In genomic region chr9:113915817-113916474, GRCh38 we compare ENCODE assay signal across 23 cellular contexts.
"Had no signal": no experiment of that assay in that cellular context is flagged by ENCODE, and none has a peak within 500 bp of the region (broad histone marks: within the 10 kb centered on the region; RNA-seq: fewer than 3 reads in every experiment).

No MANE protein-coding gene starts in this region.

- H3K4me1 Mint-ChIP-seq: stimulated activated naive B cell treated with anti-CD40 and anti-IgM and Interleukin-4, amounts not matched to agents 10 μg/mL and 1 μg/mL and 100 μg/mL, for 72 hours had no signal

- H3K4me3 Mint-ChIP-seq: naive B cell; natural killer cell; nephron progenitor cell; stimulated activated naive B cell treated with anti-CD40 and anti-IgM and Interleukin-4, amounts not matched to agents 10 μg/mL and 1 μg/mL and 100 μg/mL, for 72 hours had no signal

- H3K9me3 Mint-ChIP-seq: naive B cell; natural killer cell; nephron progenitor cell; stimulated activated naive B cell treated with anti-CD40 and anti-IgM and Interleukin-4, amounts not matched to agents 10 μg/mL and 1 μg/mL and 100 μg/mL, for 72 hours had no signal

- H3K27ac Mint-ChIP-seq: natural killer cell; nephron progenitor cell; stimulated activated naive B cell treated with anti-CD40 and anti-IgM and Interleukin-4, amounts not matched to agents 10 μg/mL and 1 μg/mL and 100 μg/mL, for 72 hours had no signal

- ATAC-seq: heart right ventricle; left lung; lower lobe of right lung; right cardiac atrium; stimulated activated naive B cell treated with anti-CD40 and anti-IgM and Interleukin-4, amounts not matched to agents 10 μg/mL and 1 μg/mL and 100 μg/mL, for 72 hours; stimulated activated naive CD8-positive, alpha-beta T cell treated with anti-CD3 and anti-CD28 coated beads, Interleukin-15, Interleukin-2, amounts not matched to agents 100 U/mL and 50 U/mL, for 24 hours had no signal

- H3K36me3 Mint-ChIP-seq: naive B cell; natural killer cell; stimulated activated naive B cell treated with anti-CD40 and anti-IgM and Interleukin-4, amounts not matched to agents 10 μg/mL and 1 μg/mL and 100 μg/mL, for 72 hours had no signal

- DNase-seq: heart right ventricle; islet precursor cell; left lung; lower lobe of right lung; mammary epithelial cell; mesenchymal stem cell; naive B cell; natural killer cell; nephron progenitor cell; ovary; retina; right cardiac atrium; sigmoid colon; stimulated activated CD4-positive, alpha-beta T cell treated with anti-CD3 and anti-CD28 coated beads, Interleukin-15, amount 100 ng/mL, for 24 hours; stimulated activated CD4-positive, alpha-beta T cell treated with anti-CD3 and anti-CD28 coated beads, Interleukin-2, amount 100 ng/mL, for 24 hours; stimulated activated CD4-positive, alpha-beta T cell treated with anti-CD3 and anti-CD28 coated beads, Interleukin-4, amount 100 ng/mL, for 1 hour; stimulated activated naive B cell treated with anti-CD40 and anti-IgM and Interleukin-4, amounts not matched to agents 10 μg/mL and 1 μg/mL and 100 μg/mL, for 72 hours; stimulated activated naive CD8-positive, alpha-beta T cell treated with anti-CD3 and anti-CD28 coated beads, Interleukin-15, Interleukin-2, amounts not matched to agents 100 U/mL and 50 U/mL, for 24 hours; stomach; testis; thyroid gland; transverse colon; upper lobe of left lung had no signal

- H3K27me3 Mint-ChIP-seq: naive B cell; stimulated activated naive B cell treated with anti-CD40 and anti-IgM and Interleukin-4, amounts not matched to agents 10 μg/mL and 1 μg/mL and 100 μg/mL, for 72 hours had no signal
